ENCODE assay signal across 8 cellular contexts in genomic region chr3:46087871-46088270, GRCh38.
DNase-seq lines count a peak whose midpoint lies in the region; FAIRE-seq and TF ChIP-seq lines count a peak whose summit lies in the region.

No MANE protein-coding gene starts in this region.

- TF ChIP-seq CTCF in AG09309 (IDR thresholded peaks at IDR 0.05; ENCODE audit: control insufficient read depth, insufficient read depth, low read depth, low read length, missing control alignments): peak; percentile 36

- FAIRE-seq in GM18507 (lab: Jason Lieb, UNC) (peak; percentile 69), frontal cortex (lab: Jason Lieb, UNC) (no peak)

- DNase-seq in AG09309 (ENCODE audit: low read depth) (no peak), GM18507 (ENCODE audit: extremely low spot score, insufficient read length, low read depth) (no peak), SW480 (ENCODE audit: low spot score) (peak; percentile 70), hepatic stellate cell (ENCODE audit: low spot score) (peak; percentile 11), GOT3 (lab: John Stamatoyannopoulos, UW) (no peak), frontal cortex (ENCODE audit: low spot score in 2 of 2) (no peak), C1 segment of cervical spinal cord (lab: John Stamatoyannopoulos, UW) (no peak)
- no peak for DNase-seq in stimulated activated naive CD4-positive, alpha-beta T cell (lab: John Stamatoyannopoulos, UW)

- H3K4me3 ChIP-seq in AG09309 (ENCODE audit: control insufficient read depth, low read depth, low read length): no peak overlapping the region

Comparison
In these comparisons a context has a peak if more than half of its experiments do, and no peak if none do; other contexts are left out.
1. DNase-seq: peak in SW480 (single experiment) and hepatic stellate cell (single experiment); none in AG09309 (single experiment), GM18507 (single experiment), GOT3 (single experiment), frontal cortex (0 of 2), stimulated activated naive CD4-positive, alpha-beta T cell (0 of 6) and C1 segment of cervical spinal cord (0 of 14).